Comparison of ENCODE assay signal across 18 cellular contexts in genomic region chr1:60732977-60733401, GRCh38.
"Had no signal": no experiment of that assay in that cellular context is flagged by ENCODE, and none has a peak within 500 bp of the region (broad histone marks: within the 10 kb centered on the region; RNA-seq: fewer than 3 reads in every experiment).

No MANE protein-coding gene starts in this region.

- DNase-seq: KBM-7, MV-4-11, NCI-H1048, NCI-H1105, NCI-H1417, NCI-H1436 treated with DMSO at 0.1 percent for 48 hours, NCI-H1694 treated with DMSO at 0.1 percent for 48 hours, NCI-H1930, NCI-H2081, NCI-H2107, NCI-H2227 treated with DMSO at 0.1 percent for 48 hours, NCI-H524 treated with DMSO at 0.1 percent for 48 hours, NCI-H69, NCI-H774, RPMI8226, SHP77, SK-N-SH, SW 1271 had no signal

- H3K4me2 ChIP-seq: SK-N-SH had no signal

- H3K9me3 ChIP-seq: SK-N-SH had no signal

- H3K9ac ChIP-seq: SK-N-SH had no signal
